Comparison of ENCODE assay signal across 7 cellular contexts in the genomic region with DNA sequence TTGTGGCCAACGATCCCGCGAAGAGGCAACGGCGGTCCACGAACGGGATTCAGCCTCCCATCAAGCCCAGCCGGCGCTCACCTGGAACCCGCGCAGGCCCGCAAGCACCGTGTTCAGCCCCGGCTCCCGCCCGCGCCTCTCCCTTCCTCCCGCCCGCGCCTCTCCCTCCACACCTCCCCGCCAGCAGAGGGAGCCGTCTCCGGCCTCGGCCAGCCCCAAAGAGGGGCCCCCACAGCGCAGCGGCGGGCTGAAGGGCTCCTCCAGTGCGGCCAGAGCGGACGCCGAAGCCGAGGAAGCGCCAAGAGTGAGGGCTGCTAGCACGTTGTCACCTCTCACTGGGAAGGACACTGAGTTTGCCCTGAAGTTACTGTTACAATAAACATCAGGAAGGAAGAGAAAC. TPM values are rescaled to one million over a fixed set of nuclear protein-coding genes. Genes with fewer than 3 reads are reported as not detected.
DNase-seq lines count a peak whose midpoint lies in the region; ATAC-seq lines count a peak whose summit lies in the region.

No MANE protein-coding gene starts in this region.

- peaks cover 4% of the 10 kb centered on the region for H3K9me3 Mint-ChIP-seq in activated naive CD8-positive, alpha-beta T cell treated with anti-CD3 and anti-CD28 coated beads for 36 hours

- H3K36me3 Mint-ChIP-seq in activated naive CD8-positive, alpha-beta T cell treated with anti-CD3 and anti-CD28 coated beads for 36 hours: no peaks in the 10 kb centered on the region

- intact Hi-C loops in sciatic nerve (cut with DNase I): no loop called here

- no peak overlapping the region for H3K9ac ChIP-seq in iPS-18a (ENCODE audit: low read length)

- H3K4me3 ChIP-seq in iPS-18a (ENCODE audit: low read length): peak overlapping the region; percentile 33

- H3K4me3 Mint-ChIP-seq in activated naive CD8-positive, alpha-beta T cell treated with anti-CD3 and anti-CD28 coated beads for 36 hours: peak overlapping the region; percentile 73

- peaks cover 2% of the 10 kb centered on the region for H3K4me1 Mint-ChIP-seq in activated naive CD8-positive, alpha-beta T cell treated with anti-CD3 and anti-CD28 coated beads for 36 hours

- H3K4me1 ChIP-seq in iPS-18a (ENCODE audit: control insufficient read depth, low read depth, low read length): no peaks in the 10 kb centered on the region

- peaks cover 16% of the 10 kb centered on the region for H3K27me3 ChIP-seq in iPS-18a (ENCODE audit: control insufficient read depth, insufficient read depth, low read length)

- no peaks in the 10 kb centered on the region for H3K36me3 ChIP-seq in iPS-18a (ENCODE audit: control insufficient read depth, low read depth, low read length)

- peak; percentile 58 for DNase-seq in NCI-H2171 (lab: John Stamatoyannopoulos, UW)
- peak; percentile 57 for DNase-seq in activated naive CD8-positive, alpha-beta T cell treated with anti-CD3 and anti-CD28 coated beads for 36 hours
- peak; percentile 10 to 30 for DNase-seq in stimulated activated CD8-positive, alpha-beta memory T cell treated with anti-CD3 and anti-CD28 coated beads, Interleukin-2, amount 100 ng/mL, for 48 hours (ENCODE audit: low read depth in 2 of 2)
- no peak for DNase-seq in NCI-H446 (lab: John Stamatoyannopoulos, UW)
- DNase-seq in sciatic nerve (ENCODE audit: low spot score): no peak

- ATAC-seq in GM18520 (IDR thresholded peaks at IDR 0.05; ENCODE audit: unreplicated experiment) (no peak), sciatic nerve (no peak)

- no peaks in the 10 kb centered on the region for H3K9me3 ChIP-seq in iPS-18a (ENCODE audit: control insufficient read depth, low read depth, low read length)

- H3K27ac ChIP-seq in iPS-18a (ENCODE audit: low read length): no peak overlapping the region

- peaks cover 27% of the 10 kb centered on the region for H3K27me3 Mint-ChIP-seq in activated naive CD8-positive, alpha-beta T cell treated with anti-CD3 and anti-CD28 coated beads for 36 hours

- H3K27ac Mint-ChIP-seq in activated naive CD8-positive, alpha-beta T cell treated with anti-CD3 and anti-CD28 coated beads for 36 hours: no peak overlapping the region

RNA-seq across cellular contexts. Expression of a gene that starts 55.3 kb away (rescaled TPM):
- total RNA-seq in activated naive CD8-positive, alpha-beta T cell treated with anti-CD3 and anti-CD28 coated beads for 36 hours: 10 to 100 TPM; 20.5 to 20.9 TPM
- 253 TPM for total RNA-seq in sciatic nerve

Comparison
In these comparisons a context has a peak if more than half of its experiments do, and no peak if none do; other contexts are left out.
1. DNase-seq: peak in NCI-H2171 (single experiment), activated naive CD8-positive, alpha-beta T cell treated with anti-CD3 and anti-CD28 coated beads for 36 hours (single experiment) and stimulated activated CD8-positive, alpha-beta memory T cell treated with anti-CD3 and anti-CD28 coated beads, Interleukin-2, amount 100 ng/mL, for 48 hours (2 of 2); none in NCI-H446 (0 of 2) and sciatic nerve (single experiment).
2. RNA of a gene that starts 55.3 kb away (total RNA-seq): 253 TPM in sciatic nerve (single experiment); 20.5 to 20.9 TPM in activated naive CD8-positive, alpha-beta T cell treated with anti-CD3 and anti-CD28 coated beads for 36 hours; every median in the first group is over 10 times any median in the second.